ENCODE assay signal across 2 cellular contexts in the genomic region with DNA sequence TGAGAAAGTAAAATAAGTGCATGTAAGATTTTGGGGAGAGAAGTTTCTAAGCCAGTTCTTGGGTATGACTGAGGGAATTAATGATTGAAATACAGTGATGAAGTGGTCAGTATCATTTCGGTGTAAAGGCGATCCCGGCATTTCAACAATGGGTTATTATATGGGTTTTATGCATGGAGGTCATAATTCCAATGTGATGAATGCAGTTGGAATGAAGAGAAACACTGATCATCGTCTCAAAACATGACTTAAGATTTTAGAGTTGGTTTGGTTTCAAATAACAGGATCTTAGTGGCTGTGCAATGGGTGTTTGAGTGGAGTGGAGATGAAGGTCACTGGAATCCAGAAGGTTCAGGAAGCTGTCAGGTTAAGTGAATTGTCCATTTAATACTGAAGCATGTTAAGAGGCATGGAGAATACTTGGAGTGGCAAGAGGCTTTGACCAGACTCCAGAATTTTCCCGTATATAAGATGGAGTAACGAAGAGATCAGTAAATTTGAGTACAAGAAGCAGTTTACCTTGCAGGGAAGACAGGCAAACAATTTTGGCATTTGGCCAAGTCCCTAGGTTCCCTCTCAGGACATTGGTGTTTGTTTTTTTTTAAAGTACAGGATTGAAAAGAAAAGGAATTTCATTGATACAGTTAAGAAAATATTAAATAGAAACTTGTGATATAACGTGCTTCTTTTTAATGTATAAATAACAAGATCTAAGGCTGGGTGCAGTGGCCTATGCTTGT.
TF ChIP-seq lines count a peak whose summit lies in the region.

No MANE protein-coding gene starts in this region.

TF ChIP-seq in IMR-90, 13 proteins besides CTCF, POLR2A, EP300 and RAD21:
- TF ChIP-seq NFE2L2 (IDR thresholded peaks at IDR 0.05; ENCODE audit: low read depth, low read length) (0 out of 2 replicates have a peak, but pooled peaks have one; percentile 20), CHD1 (IDR thresholded peaks at IDR 0.05; ENCODE audit: low read depth, low read length) (no peak), CEBPB (IDR thresholded peaks at IDR 0.05; ENCODE audit: low read depth, low read length) (no peak)

TF ChIP-seq in K562, 482 proteins besides CTCF, POLR2A, EP300 and RAD21:
- TF ChIP-seq ZNF780A (CRISPR knock-in tag; IDR thresholded peaks at IDR 0.05) (no peak), NFIX (CRISPR knock-in tag; IDR thresholded peaks at IDR 0.05; ENCODE audit: low read depth) (peak; percentile 81), ZNF436 (CRISPR knock-in tag; IDR thresholded peaks at IDR 0.05) (no peak), MTA3 (IDR thresholded peaks at IDR 0.05; ENCODE audit: borderline replicate concordance) (no peak), CHD1 (IDR thresholded peaks at IDR 0.05; ENCODE audit: low read length) (no peak), NR4A1 (CRISPR knock-in tag; IDR thresholded peaks at IDR 0.05) (no peak), NR4A1 (tag; IDR thresholded peaks at IDR 0.05) (no peak), ZNF408 (CRISPR knock-in tag; IDR thresholded peaks at IDR 0.05; ENCODE audit: low read depth) (no peak), ZNF212 (CRISPR knock-in tag; IDR thresholded peaks at IDR 0.05) (no peak), NFIC (IDR thresholded peaks at IDR 0.05) (peak; percentile 94), GABPA (tag; conservative IDR thresholded peaks at IDR 0.05; ENCODE audit: low read depth) (no peak)
TF ChIP-seq in K562: peak in this region for 2.
